In genomic region chr19:32189956-32190706, GRCh38 we compare ENCODE assay signal across 15 cellular contexts.
A peak's percentile ranks its signal among the peaks of the same experiment; 100 is the strongest.
DNase-seq lines count a peak whose midpoint lies in the region; TF ChIP-seq lines count a peak whose summit lies in the region.
"Had no signal": no experiment of that assay in that cellular context is flagged by ENCODE, and none has a peak within 500 bp of the region (broad histone marks: within the 10 kb centered on the region; RNA-seq: fewer than 3 reads in every experiment).

No MANE protein-coding gene starts in this region.

- H3K36me3 ChIP-seq in HEK293 (ENCODE audit: control insufficient read depth in 2 of 2, insufficient read depth in 1 of 2, low read length in 2 of 2), result no peaks in the 10 kb centered on the region
- no peaks in the 10 kb centered on the region for H3K36me3 ChIP-seq in esophagus muscularis mucosa
- H3K36me3 ChIP-seq in effector memory CD4-positive, alpha-beta T cell (ENCODE audit: control insufficient read depth, insufficient read depth, low read length), result no peaks in the 10 kb centered on the region
- H3K36me3 ChIP-seq: BLaER1 treated with 17β-estradiol and CSF1 and Interleukin-3, amounts not matched to agents 10 nM and 100 nM had no signal

- no peak overlapping the region for H3K4me3 ChIP-seq in HEK293 (ENCODE audit: low read depth, low read length)
- no peak overlapping the region for H3K4me3 ChIP-seq in esophagus muscularis mucosa
- H3K4me3 ChIP-seq in effector memory CD4-positive, alpha-beta T cell (ENCODE audit: insufficient read depth, low read depth, low read length, poor library complexity, severe bottlenecking), result no peak overlapping the region
- H3K4me3 ChIP-seq: BLaER1 treated with 17β-estradiol and CSF1 and Interleukin-3, amounts not matched to agents 10 nM and 100 nM; GM12878 had no signal

- H3K27me3 ChIP-seq in esophagus muscularis mucosa, result peaks cover 0 to 23% (median 0%) of the 10 kb centered on the region in 4 donors
- H3K27me3 ChIP-seq in effector memory CD4-positive, alpha-beta T cell (replicated peaks; ENCODE audit: control insufficient read depth, insufficient read depth, low read length, poor library complexity, severe bottlenecking), result no peaks in the 10 kb centered on the region
- H3K27me3 ChIP-seq: BLaER1 treated with 17β-estradiol and CSF1 and Interleukin-3, amounts not matched to agents 10 nM and 100 nM had no signal

- no peak for TF ChIP-seq POLR2A in esophagus muscularis mucosa (IDR thresholded peaks at IDR 0.05; ENCODE audit: low read depth)

- CTCF ChIA-PET in HEK293 (lab: Yijun Ruan, JAX), result interaction anchor here (0.7 to 1.0 kb wide), 4 partner anchors 33 to 1341 kb away, joined by 3 to 5 read pairs (median 3); no protein-coding TSS in a partner anchor

- DNase-seq in D341Med (ENCODE audit: low spot score) (peak; percentile 14), esophagus muscularis mucosa (ENCODE audit: extremely low spot score) (peak; percentile 80), mesenteric fat pad (ENCODE audit: low spot score) (peak; percentile 47), ureter (ENCODE audit: low spot score) (no peak), NCI-H2227 (lab: John Stamatoyannopoulos, UW; ENCODE audit: unreplicated experiment) (no peak)
- DNase-seq in effector memory CD4-positive, alpha-beta T cell, result no peak
- DNase-seq in stimulated activated naive CD4-positive, alpha-beta T cell (lab: John Stamatoyannopoulos, UW), result no peak
- DNase-seq: Caco-2, DMS153, DMS79 treated with DMSO at 0.1 percent for 48 hours, EL, H9 had no signal

- TF ChIP-seq EP300 in esophagus muscularis mucosa (IDR thresholded peaks at IDR 0.05), result no peak

- POLR2A ChIA-PET in HEK293 (lab: Yijun Ruan, JAX), result no interaction called here

- 60% methylated on average over 5 of the region's 6 CpGs for WGBS in esophagus muscularis mucosa

- H3K27ac ChIP-seq in HEK293 (ENCODE audit: extremely low read depth, low read depth, low read length) (no peak overlapping the region), esophagus muscularis mucosa (replicated peaks in 1 of 4) (no peak overlapping the region)
- no peak overlapping the region for H3K27ac ChIP-seq in effector memory CD4-positive, alpha-beta T cell (ENCODE audit: insufficient read depth, low read length, poor library complexity, severe bottlenecking)
- H3K27ac ChIP-seq: BLaER1 treated with 17β-estradiol and CSF1 and Interleukin-3, amounts not matched to agents 10 nM and 100 nM had no signal

- no peaks in the 10 kb centered on the region for H3K4me1 ChIP-seq in HEK293 (ENCODE audit: control insufficient read depth, insufficient read depth, low read length)
- no peaks in the 10 kb centered on the region for H3K4me1 ChIP-seq in esophagus muscularis mucosa
- no peaks in the 10 kb centered on the region for H3K4me1 ChIP-seq in effector memory CD4-positive, alpha-beta T cell (ENCODE audit: control insufficient read depth, insufficient read depth, low read length, poor library complexity, severe bottlenecking)
- H3K4me1 ChIP-seq: BLaER1 treated with 17β-estradiol and CSF1 and Interleukin-3, amounts not matched to agents 10 nM and 100 nM; Caco-2 had no signal

- no peak for TF ChIP-seq CTCF in HEK293 (tag by site-specific recombination; IDR thresholded peaks at IDR 0.05)
- no peak for TF ChIP-seq CTCF in esophagus muscularis mucosa (IDR thresholded peaks at IDR 0.05)

- H3K9me3 ChIP-seq in HEK293 (ENCODE audit: control insufficient read depth, insufficient read depth, low read depth, low read length) (no peaks in the 10 kb centered on the region; the same call in 1 of the 2 replicates), esophagus muscularis mucosa (no peaks in the 10 kb centered on the region)
- no peaks in the 10 kb centered on the region for H3K9me3 ChIP-seq in effector memory CD4-positive, alpha-beta T cell (ENCODE audit: control insufficient read depth, low read length)
- H3K9me3 ChIP-seq: Caco-2 had no signal

- intact Hi-C loops in esophagus muscularis mucosa (cut with DNase I), result no loop called here

TF ChIP-seq in HEK293, 187 proteins besides CTCF, POLR2A, EP300 and RAD21:
- TF ChIP-seq ZNF214 (tag by site-specific recombination; IDR thresholded peaks at IDR 0.05; ENCODE audit: borderline replicate concordance) (no peak), GFI1B (tag by site-specific recombination; IDR thresholded peaks at IDR 0.05) (no peak), ZNF398 (tag by site-specific recombination; IDR thresholded peaks at IDR 0.05) (no peak), ZNF341 (tag by site-specific recombination; IDR thresholded peaks at IDR 0.05; ENCODE audit: low read depth) (no peak), ZNF777 (tag by site-specific recombination; IDR thresholded peaks at IDR 0.05; ENCODE audit: borderline replicate concordance) (no peak), ZNF169 (tag by site-specific recombination; IDR thresholded peaks at IDR 0.05) (no peak), ZBTB17 (tag by site-specific recombination; IDR thresholded peaks at IDR 0.05) (peak; percentile 58), SP2 (tag by site-specific recombination; IDR thresholded peaks at IDR 0.05) (no peak), ZNF18 (tag by site-specific recombination; IDR thresholded peaks at IDR 0.05) (no peak), ZNF530 (tag by site-specific recombination; IDR thresholded peaks at IDR 0.05; ENCODE audit: low read depth) (no peak), ZNF366 (tag by site-specific recombination; conservative IDR thresholded peaks at IDR 0.05) (no peak), KLF16 (tag by site-specific recombination; IDR thresholded peaks at IDR 0.05) (no peak), ZNF596 (tag by site-specific recombination; IDR thresholded peaks at IDR 0.05) (peak; percentile 76), ZNF785 (tag by site-specific recombination; IDR thresholded peaks at IDR 0.05) (no peak), ZNF837 (tag by site-specific recombination; IDR thresholded peaks at IDR 0.05) (no peak)

Comparison
In these comparisons a context has a peak if more than half of its experiments do, and no peak if none do; other contexts are left out.
1. DNase-seq: peak in D341Med (single experiment), esophagus muscularis mucosa (single experiment) and mesenteric fat pad (single experiment); none in effector memory CD4-positive, alpha-beta T cell (0 of 3), ureter (single experiment), stimulated activated naive CD4-positive, alpha-beta T cell (0 of 6) and NCI-H2227 (single experiment).